31 cellular contexts compared by ENCODE assay signal in genomic region chr2:100053087-100053486, GRCh38.
"Had no signal": no experiment of that assay in that cellular context is flagged by ENCODE, and none has a peak within 500 bp of the region (broad histone marks: within the 10 kb centered on the region; RNA-seq: fewer than 3 reads in every experiment).

No MANE protein-coding gene starts in this region.

- H3K36me3 Mint-ChIP-seq: activated CD8-positive, alpha-beta memory T cell treated with anti-CD3 and anti-CD28 coated beads, Interleukin-2, amount 10 ng/mL, durations not matched to agents 7 days and 5 days; activated naive CD4-positive, alpha-beta T cell treated with anti-CD3 and anti-CD28 coated beads, Interleukin-2, amount 10 ng/mL, durations not matched to agents 7 days and 5 days had no signal

- H3K27ac ChIP-seq: ascending aorta, cardiac muscle cell, KMS-11, PC-9, VCaP had no signal

- H3K9me3 Mint-ChIP-seq: activated CD4-positive, alpha-beta memory T cell treated with anti-CD3 and anti-CD28 coated beads, Interleukin-2, amount 10 ng/mL, durations not matched to agents 7 days and 5 days; activated naive CD4-positive, alpha-beta T cell treated with anti-CD3 and anti-CD28 coated beads, Interleukin-2, amount 10 ng/mL, durations not matched to agents 7 days and 5 days had no signal

- H3K9me3 ChIP-seq: ascending aorta had no signal

- H3K27me3 Mint-ChIP-seq: activated CD4-positive, alpha-beta memory T cell treated with anti-CD3 and anti-CD28 coated beads, Interleukin-2, amount 10 ng/mL, durations not matched to agents 7 days and 5 days; activated naive CD4-positive, alpha-beta T cell treated with anti-CD3 and anti-CD28 coated beads, Interleukin-2, amount 10 ng/mL, durations not matched to agents 7 days and 5 days; activated naive CD8-positive, alpha-beta T cell had no signal

- H3K4me3 Mint-ChIP-seq: activated CD4-positive, alpha-beta memory T cell treated with anti-CD3 and anti-CD28 coated beads, Interleukin-2, amount 10 ng/mL, durations not matched to agents 7 days and 5 days; activated CD8-positive, alpha-beta memory T cell treated with anti-CD3 and anti-CD28 coated beads, Interleukin-2, amount 10 ng/mL, durations not matched to agents 7 days and 5 days; activated naive CD4-positive, alpha-beta T cell treated with anti-CD3 and anti-CD28 coated beads, Interleukin-2, amount 10 ng/mL, durations not matched to agents 7 days and 5 days; activated naive CD8-positive, alpha-beta T cell had no signal

- H3K27ac Mint-ChIP-seq: activated CD4-positive, alpha-beta memory T cell treated with anti-CD3 and anti-CD28 coated beads, Interleukin-2, amount 10 ng/mL, durations not matched to agents 7 days and 5 days; activated CD8-positive, alpha-beta memory T cell treated with anti-CD3 and anti-CD28 coated beads, Interleukin-2, amount 10 ng/mL, durations not matched to agents 7 days and 5 days; activated naive CD4-positive, alpha-beta T cell treated with anti-CD3 and anti-CD28 coated beads, Interleukin-2, amount 10 ng/mL, durations not matched to agents 7 days and 5 days; activated naive CD8-positive, alpha-beta T cell had no signal

- H3K4me1 Mint-ChIP-seq: activated CD4-positive, alpha-beta memory T cell treated with anti-CD3 and anti-CD28 coated beads, Interleukin-2, amount 10 ng/mL, durations not matched to agents 7 days and 5 days; activated CD8-positive, alpha-beta memory T cell treated with anti-CD3 and anti-CD28 coated beads, Interleukin-2, amount 10 ng/mL, durations not matched to agents 7 days and 5 days; activated naive CD4-positive, alpha-beta T cell treated with anti-CD3 and anti-CD28 coated beads, Interleukin-2, amount 10 ng/mL, durations not matched to agents 7 days and 5 days had no signal

- H3K36me3 ChIP-seq: ascending aorta, cardiac muscle cell had no signal

- H3K4me1 ChIP-seq: ascending aorta had no signal

- H3K4me3 ChIP-seq: ascending aorta, cardiac muscle cell, PC-9 had no signal

- H3K27me3 ChIP-seq: ascending aorta, cardiac muscle cell had no signal

- ATAC-seq: activated CD8-positive, alpha-beta memory T cell treated with anti-CD3 and anti-CD28 coated beads, Interleukin-2, amount 10 ng/mL, durations not matched to agents 7 days and 5 days had no signal

- DNase-seq: activated CD4-positive, alpha-beta memory T cell treated with anti-CD3 and anti-CD28 coated beads, Interleukin-2, amount 10 ng/mL, durations not matched to agents 7 days and 5 days; activated CD4-positive, alpha-beta T cell treated with anti-CD3 and anti-CD28 coated beads for 1 hour; activated CD4-positive, alpha-beta T cell treated with anti-CD3 and anti-CD28 coated beads for 48 hours; activated CD4-positive, CD25-positive, alpha-beta regulatory T cell; activated CD8-positive, alpha-beta memory T cell treated with anti-CD3 and anti-CD28 coated beads for 24 hours; activated CD8-positive, alpha-beta memory T cell treated with anti-CD3 and anti-CD28 coated beads, Interleukin-2, amount 10 ng/mL, durations not matched to agents 7 days and 5 days; activated CD8-positive, alpha-beta memory T cell treated with anti-CD3 and anti-CD28 coated beads, Interleukin-2, amount 50 U/mL, for 48 hours; activated effector memory CD4-positive, alpha-beta T cell treated with Interleukin-2 at 50 U/mL for 16 hours; activated naive CD4-positive, alpha-beta T cell treated with anti-CD3 and anti-CD28 coated beads, Interleukin-2, amount 10 ng/mL, durations not matched to agents 7 days and 5 days; activated T-cell treated with anti-CD3 and anti-CD28 coated beads, Interleukin-2, amount 50 U/mL, for 48 hours; amygdala; NCI-H1092 treated with DMSO at 0.1 percent for 48 hours; NCI-H187; NCI-H2029 treated with DMSO at 0.1 percent for 48 hours; NCI-H2107; NCI-H2171; NCI-H510A; NCI-H526; NCI-H748 treated with DMSO at 0.1 percent for 48 hours; NK-92 treated with Interleukin-12 subunit alpha and Interleukin-12 subunit beta, amount 100 ng/mL, for 24 hours; PC-9; Right ventricle myocardium superior; SW 1271; T-helper 1 cell; T-helper 2 cell; T-helper 9 cell had no signal
